In genomic region chr4:7808181-7808580, GRCh38 we compare ENCODE assay signal across 2 cellular contexts.
TF ChIP-seq lines count a peak whose summit lies in the region.

No MANE protein-coding gene starts in this region.

TF ChIP-seq in A549, 52 proteins besides CTCF, POLR2A, EP300 and RAD21:
- TF ChIP-seq ZC3H11A (IDR thresholded peaks at IDR 0.05) (no peak), HMGXB4 (CRISPR knock-in tag; IDR thresholded peaks at IDR 0.05; ENCODE audit: borderline replicate concordance) (no peak), CHD2 (IDR thresholded peaks at IDR 0.05; ENCODE audit: low read length, partially characterized antibody) (no peak), TFCP2L1 (CRISPR knock-in tag; IDR thresholded peaks at IDR 0.05) (no peak), CHD4 (IDR thresholded peaks at IDR 0.05; ENCODE audit: borderline replicate concordance) (no peak), HOXB5 (CRISPR knock-in tag; IDR thresholded peaks at IDR 0.05) (no peak), EHMT2 (IDR thresholded peaks at IDR 0.05; ENCODE audit: low read depth) (no peak), MYC (IDR thresholded peaks at IDR 0.05; ENCODE audit: borderline replicate concordance, low read length) (no peak), FOSB (CRISPR knock-in tag; IDR thresholded peaks at IDR 0.05) (no peak), E2F6 (IDR thresholded peaks at IDR 0.05; ENCODE audit: borderline replicate concordance, low read depth) (no peak), CEBPB (IDR thresholded peaks at IDR 0.05) (no peak), HEYL (CRISPR knock-in tag; IDR thresholded peaks at IDR 0.05) (no peak), HOXB13 (CRISPR knock-in tag; IDR thresholded peaks at IDR 0.05; ENCODE audit: low read depth) (no peak), RCOR1 (IDR thresholded peaks at IDR 0.05; ENCODE audit: low read depth, low read length) (no peak), CBX2 (IDR thresholded peaks at IDR 0.05; ENCODE audit: borderline replicate concordance, low read depth) (no peak), ELK1 (IDR thresholded peaks at IDR 0.05; ENCODE audit: low read depth, low read length) (no peak)
TF ChIP-seq in A549: peak in this region for 0.

TF ChIP-seq in HepG2, 621 proteins besides CTCF, POLR2A, EP300 and RAD21:
- no peak for TF ChIP-seq SRSF4 (IDR thresholded peaks at IDR 0.05; ENCODE audit: low read depth, low read length, poor library complexity, severe bottlenecking)
- TF ChIP-seq THYN1 (CRISPR knock-in tag; IDR thresholded peaks at IDR 0.05; ENCODE audit: borderline replicate concordance, low read depth) = no peak
- no peak for TF ChIP-seq ZBTB26 (CRISPR knock-in tag; IDR thresholded peaks at IDR 0.05; ENCODE audit: borderline replicate concordance)
- TF ChIP-seq ZBTB8A (CRISPR knock-in tag; IDR thresholded peaks at IDR 0.05; ENCODE audit: borderline replicate concordance, low read depth) = no peak
- no peak for TF ChIP-seq GLI4 (CRISPR knock-in tag; IDR thresholded peaks at IDR 0.05; ENCODE audit: borderline replicate concordance)
